ENCODE assay signal across 8 cellular contexts in genomic region chr2:37325625-37326071, GRCh38. TPM values are rescaled to one million over a fixed set of nuclear protein-coding genes. Genes with fewer than 3 reads are reported as not detected.
DNase-seq lines count a peak whose midpoint lies in the region; ATAC-seq and TF ChIP-seq lines count a peak whose summit lies in the region.

No MANE protein-coding gene starts in this region.

- CTCF ChIA-PET in RWPE1 (lab: Yijun Ruan, JAX), result no interaction called here

- TF ChIP-seq EP300 in ovary (IDR thresholded peaks at IDR 0.05), result no peak

- H3K27ac ChIP-seq in DOHH2 (ENCODE audit: low read depth, low read length), result no peak overlapping the region
- H3K27ac ChIP-seq in RWPE1, result peak overlapping the region; percentile 83
- peak overlapping the region; percentile 88 to 96 (median 94) for H3K27ac ChIP-seq in esophagus squamous epithelium
- H3K27ac ChIP-seq in ovary, result peak overlapping the region in 1 of 2 donors; percentile 93

- H3K36me3 ChIP-seq in DOHH2 (ENCODE audit: control insufficient read depth, low read length), result peaks cover 22% of the 10 kb centered on the region
- no peaks in the 10 kb centered on the region for H3K36me3 ChIP-seq in esophagus squamous epithelium
- H3K36me3 ChIP-seq in ovary, result no peaks in the 10 kb centered on the region

- POLR2A ChIA-PET in RWPE1 (lab: Yijun Ruan, JAX; ENCODE audit: low non-redundant PET), result no interaction called here

- H3K4me3 ChIP-seq in DOHH2 (ENCODE audit: low read length), result peak overlapping the region; percentile 97
- H3K4me3 ChIP-seq in esophagus squamous epithelium, result peak overlapping the region; percentile 78 to 96 (median 84)
- peak overlapping the region; percentile 62 for H3K4me3 ChIP-seq in ovary

- ATAC-seq in HG03097 (IDR thresholded peaks at IDR 0.05; ENCODE audit: low FRiP score, unreplicated experiment) (no peak), GM21529 (IDR thresholded peaks at IDR 0.05; ENCODE audit: unreplicated experiment) (no peak)

- WGBS in esophagus squamous epithelium, 2 donors, result 67 to 77% methylated on average over 5 to 12 of the region's 12 CpGs
- 76 to 87% (median 79%) methylated on average over 12 of the region's 12 CpGs for WGBS in ovary, 3 donors

- H4K20me1 ChIP-seq in DOHH2 (ENCODE audit: control insufficient read depth, insufficient read depth, low read depth, low read length), result peaks cover 13% of the 10 kb centered on the region; the same call in 1 of the 2 replicates

- TF ChIP-seq CTCF in DOHH2 (IDR thresholded peaks at IDR 0.05; ENCODE audit: low read depth, low read length, poor library complexity, severe bottlenecking) (no peak), RWPE1 (conservative IDR thresholded peaks at IDR 0.05; ENCODE audit: low read depth) (no peak), esophagus squamous epithelium (IDR thresholded peaks at IDR 0.05) (no peak), ovary (IDR thresholded peaks at IDR 0.05) (no peak)

- intact Hi-C loops in esophagus squamous epithelium (cut with DNase I) (no loop called here), ovary (cut with DNase I) (no loop called here)

- peak overlapping the region; percentile 76 for H3K4me2 ChIP-seq in DOHH2 (ENCODE audit: low read length)

- peaks cover 17% of the 10 kb centered on the region for H3F3A ChIP-seq in DOHH2 (ENCODE audit: control insufficient read depth, insufficient read depth)

- H3K9me3 ChIP-seq in DOHH2 (ENCODE audit: control insufficient read depth, insufficient read depth, low read length), result no peaks in the 10 kb centered on the region
- H3K9me3 ChIP-seq in esophagus squamous epithelium, result no peaks in the 10 kb centered on the region
- H3K9me3 ChIP-seq in ovary, result no peaks in the 10 kb centered on the region

- H3K4me1 ChIP-seq in DOHH2 (ENCODE audit: control insufficient read depth, low read length) (peaks cover 36% of the 10 kb centered on the region), esophagus squamous epithelium (peaks cover 4 to 44% (median 11%) of the 10 kb centered on the region in 3 donors), ovary (ENCODE audit: insufficient read depth) (peaks cover 2% of the 10 kb centered on the region)

- no peaks in the 10 kb centered on the region for H3K9me2 ChIP-seq in DOHH2 (replicated peaks; ENCODE audit: control insufficient read depth, low read length)

- TF ChIP-seq POLR2A in esophagus squamous epithelium (IDR thresholded peaks at IDR 0.05) (no peak), ovary (IDR thresholded peaks at IDR 0.05) (no peak)

- H3K79me2 ChIP-seq in DOHH2 (ENCODE audit: control insufficient read depth, low read length), result peaks cover 36% of the 10 kb centered on the region

- DNase-seq in RWPE1 (ENCODE audit: low spot score) (no peak), esophagus squamous epithelium (lab: John Stamatoyannopoulos, UW) (no peak), ovary (peak in 2 of 5 donors; percentile 31 to 36), NCI-H226 (no peak), ecto neural progenitor cell (ENCODE audit: low spot score) (no peak)

- H3K27me3 ChIP-seq in DOHH2 (ENCODE audit: control insufficient read depth, low read length), result peaks cover 10% of the 10 kb centered on the region
- H3K27me3 ChIP-seq in esophagus squamous epithelium, result no peaks in the 10 kb centered on the region
- H3K27me3 ChIP-seq in ovary, result no peaks in the 10 kb centered on the region

RNA-seq across cellular contexts. Expression of gene PRKD3, which starts 1.0 kb away (rescaled TPM):
- total RNA-seq in esophagus squamous epithelium (10 to 100 TPM in 3 of 4 donors, 1 to 10 TPM in 1; 7.4 to 25.9 (median 23.2) TPM), ovary (10 to 100 TPM; 30.4 to 48.8 (median 43.7) TPM)
- polyA plus RNA-seq in ovary, result 10 to 100 TPM; 13.7 to 20.6 TPM

RNA-seq across cellular contexts. Expression of gene QPCT, which starts 18.8 kb away (rescaled TPM):
- 10 to 100 TPM in 2 of 4 donors, 1 to 10 TPM in 2; 2.1 to 13.7 (median 7.2) TPM for total RNA-seq in esophagus squamous epithelium
- total RNA-seq in ovary, result 1 to 10 TPM in 4 of 7 donors, under 1 TPM in 3; 0.35 to 3.3 (median 1.1) TPM
- polyA plus RNA-seq in ovary, result 10 to 100 TPM in 1 of 2 donors, 1 to 10 TPM in 1; 1.5 to 17.7 TPM
